ENCODE assay signal across 9 cellular contexts in genomic region chr5:138138949-138139775, GRCh38. TPM values are rescaled to one million over a fixed set of nuclear protein-coding genes. Genes with fewer than 3 reads are reported as not detected.
DNase-seq lines count a peak whose midpoint lies in the region; ATAC-seq and TF ChIP-seq lines count a peak whose summit lies in the region.
"Had no signal": no experiment of that assay in that cellular context is flagged by ENCODE, and none has a peak within 500 bp of the region (broad histone marks: within the 10 kb centered on the region; RNA-seq: fewer than 3 reads in every experiment).

A gene with protein sequence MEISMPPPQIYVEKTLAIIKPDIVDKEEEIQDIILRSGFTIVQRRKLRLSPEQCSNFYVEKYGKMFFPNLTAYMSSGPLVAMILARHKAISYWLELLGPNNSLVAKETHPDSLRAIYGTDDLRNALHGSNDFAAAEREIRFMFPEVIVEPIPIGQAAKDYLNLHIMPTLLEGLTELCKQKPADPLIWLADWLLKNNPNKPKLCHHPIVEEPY (minus strand): TSS chr5:138139428. CDS start chr5:138138780, 648 bp downstream.

- 0 out of 2 replicates have a peak, but pooled peaks cover 5% of the 10 kb centered on the region for H3K9me3 ChIP-seq in HUES6 (ENCODE audit: control insufficient read depth, insufficient read depth, low read depth, low read length)

- H3K4me1 ChIP-seq in HUES6 (ENCODE audit: control insufficient read depth, insufficient read depth, low read length): no peaks in the 10 kb centered on the region

- ATAC-seq in activated T-helper 17 cell treated with anti-CD3 and anti-CD28 coated beads, Interleukin-2, amount 50 U/mL, for 72 hours (replicated peaks): no peak

- peaks cover 13% of the 10 kb centered on the region for H3K27me3 Mint-ChIP-seq in activated T-helper 17 cell treated with anti-CD3 and anti-CD28 coated beads, Interleukin-2, amount 50 U/mL, for 72 hours
- peaks cover 9% of the 10 kb centered on the region for H3K27me3 Mint-ChIP-seq in activated T-cell treated with anti-CD3 and anti-CD28 coated beads, Interleukin-2, amount 50 U/mL, for 24 hours

- no peaks in the 10 kb centered on the region for H3K27me3 ChIP-seq in HUES6 (ENCODE audit: control insufficient read depth, insufficient read depth, low read length)

- H3K36me3 Mint-ChIP-seq in activated T-helper 17 cell treated with anti-CD3 and anti-CD28 coated beads, Interleukin-2, amount 50 U/mL, for 72 hours (ENCODE audit: low read depth): no peaks in the 10 kb centered on the region
- H3K36me3 Mint-ChIP-seq in activated T-cell treated with anti-CD3 and anti-CD28 coated beads, Interleukin-2, amount 50 U/mL, for 24 hours (ENCODE audit: low read depth): no peaks in the 10 kb centered on the region

- no peak for TF ChIP-seq CTCF in WI38 (IDR thresholded peaks at IDR 0.05; ENCODE audit: low read depth, low read length)

- no peak within 1 kb of the TSS for H3K4me3 Mint-ChIP-seq in activated T-helper 17 cell treated with anti-CD3 and anti-CD28 coated beads, Interleukin-2, amount 50 U/mL, for 72 hours
- no peak within 1 kb of the TSS for H3K4me3 Mint-ChIP-seq in activated T-cell treated with anti-CD3 and anti-CD28 coated beads, Interleukin-2, amount 50 U/mL, for 24 hours

- peak within 1 kb of the TSS; percentile 87 for H3K4me3 ChIP-seq in HUES6 (ENCODE audit: low read depth, low read length)
- 0 out of 2 replicates have a peak within 1 kb of the TSS, but pooled peaks have one; percentile 34 for H3K4me3 ChIP-seq in WI38 (ENCODE audit: low read depth, low read length)

- H3K4me1 Mint-ChIP-seq in activated T-helper 17 cell treated with anti-CD3 and anti-CD28 coated beads, Interleukin-2, amount 50 U/mL, for 72 hours: no peaks in the 10 kb centered on the region
- H3K4me1 Mint-ChIP-seq in activated T-cell treated with anti-CD3 and anti-CD28 coated beads, Interleukin-2, amount 50 U/mL, for 24 hours (ENCODE audit: low read depth): peaks cover 4% of the 10 kb centered on the region

- intact Hi-C loops in head of caudate nucleus (cut with DNase I): loop anchor here (10.0 kb wide), 1 partner anchor 384 kb away; the partner anchor contains the start of gene HNRNPA0

- no peak within 1 kb of the TSS for H3K27ac ChIP-seq in HUES6 (ENCODE audit: low read depth, low read length)
- H3K27ac ChIP-seq: HL-60 had no signal

- H3K36me3 ChIP-seq in HUES6 (ENCODE audit: control insufficient read depth, insufficient read depth, low read length): no peaks in the 10 kb centered on the region

- H3K9me3 Mint-ChIP-seq in activated T-helper 17 cell treated with anti-CD3 and anti-CD28 coated beads, Interleukin-2, amount 50 U/mL, for 72 hours: no peaks in the 10 kb centered on the region
- H3K9me3 Mint-ChIP-seq in activated T-cell treated with anti-CD3 and anti-CD28 coated beads, Interleukin-2, amount 50 U/mL, for 24 hours: no peaks in the 10 kb centered on the region

- DNase-seq in DMS153 treated with DMSO at 0.1 percent for 48 hours (lab: John Stamatoyannopoulos, UW; ENCODE audit: unreplicated experiment) (peak; percentile 0), head of caudate nucleus (peak; percentile 66 to 93 (median 81)), nucleus accumbens (lab: John Stamatoyannopoulos, UW) (peak in 54 of 56 donors; percentile 6 to 84 (median 50)), GOT3 (lab: John Stamatoyannopoulos, UW) (no peak)
- DNase-seq in activated T-cell treated with anti-CD3 and anti-CD28 coated beads, Interleukin-2, amount 50 U/mL, for 24 hours: no peak

- no peak within 1 kb of the TSS for H3K9ac ChIP-seq in HUES6 (ENCODE audit: low read length)

- no peak within 1 kb of the TSS for H3K27ac Mint-ChIP-seq in activated T-helper 17 cell treated with anti-CD3 and anti-CD28 coated beads, Interleukin-2, amount 50 U/mL, for 72 hours
- H3K27ac Mint-ChIP-seq in activated T-cell treated with anti-CD3 and anti-CD28 coated beads, Interleukin-2, amount 50 U/mL, for 24 hours: no peak within 1 kb of the TSS

RNA-seq across cellular contexts. Expression of the gene that starts here (rescaled TPM):
- not detected for total RNA-seq in activated T-helper 17 cell treated with anti-CD3 and anti-CD28 coated beads, Interleukin-2, amount 50 U/mL, for 72 hours

Comparison
In these comparisons a context has a peak if more than half of its experiments do, and no peak if none do; other contexts are left out.
1. DNase-seq: peak in DMS153 treated with DMSO at 0.1 percent for 48 hours (single experiment), head of caudate nucleus (42 of 42) and nucleus accumbens (54 of 56); none in GOT3 (single experiment) and activated T-cell treated with anti-CD3 and anti-CD28 coated beads, Interleukin-2, amount 50 U/mL, for 24 hours (single experiment).